20 cellular contexts compared by ENCODE assay signal in genomic region chr19:42343344-42344110, GRCh38. TPM values are rescaled to one million over a fixed set of nuclear protein-coding genes. Genes with fewer than 3 reads are reported as not detected.
DNase-seq lines count a peak whose midpoint lies in the region; ATAC-seq and TF ChIP-seq lines count a peak whose summit lies in the region.
"Had no signal": no experiment of that assay in that cellular context is flagged by ENCODE, and none has a peak within 500 bp of the region (broad histone marks: within the 10 kb centered on the region; RNA-seq: fewer than 3 reads in every experiment).

No MANE protein-coding gene starts in this region.

- DNase-seq in Caco-2: no peak
- DNase-seq in chondrocyte (ENCODE audit: low spot score): no peak
- DNase-seq in nephron progenitor cell: peak; percentile 26
- no peak for DNase-seq in HEK293T (ENCODE audit: extremely low spot score)
- DNase-seq in DMS79 (lab: John Stamatoyannopoulos, UW): no peak
- DNase-seq: activated CD8-positive, alpha-beta memory T cell treated with anti-CD3 and anti-CD28 coated beads for 24 hours; activated gamma-delta T cell treated with Interleukin-2 at 50 U/mL for 16 hours; head of caudate nucleus; left colon; NCI-H1417; retina; RPMI8226; stimulated activated CD4-positive, alpha-beta T cell treated with anti-CD3 and anti-CD28 coated beads, Interleukin-4, amount 100 ng/mL, for 1 hour; stimulated activated naive CD4-positive, alpha-beta T cell had no signal

- H3K36me3 ChIP-seq in Caco-2 (ENCODE audit: control insufficient read depth, insufficient read depth, low read length) (peaks cover 1% of the 10 kb centered on the region), HEK293 (ENCODE audit: control insufficient read depth in 2 of 2, insufficient read depth in 1 of 2, low read length in 2 of 2) (peaks cover 54 to 81% of the 10 kb centered on the region in 2 experiments)

- H3K4me1 Mint-ChIP-seq in Caco-2 (ENCODE audit: low read depth, unreplicated experiment): no peaks in the 10 kb centered on the region
- peaks cover 6% of the 10 kb centered on the region for H3K4me1 Mint-ChIP-seq in chondrocyte (ENCODE audit: low read depth)
- no peaks in the 10 kb centered on the region for H3K4me1 Mint-ChIP-seq in nephron progenitor cell
- H3K4me1 Mint-ChIP-seq: brain had no signal

- intact Hi-C loops in Caco-2 (cut with micrococcal nuclease; ENCODE audit: unreplicated experiment): no loop called here

- H3K27me3 ChIP-seq in Caco-2 (replicated peaks; ENCODE audit: control insufficient read depth, insufficient read depth, low read length): no peaks in the 10 kb centered on the region
- H3K27me3 ChIP-seq: BLaER1 treated with 17β-estradiol and CSF1 and Interleukin-3, amounts not matched to agents 10 nM and 100 nM had no signal

- TF ChIP-seq CTCF in Caco-2 (IDR thresholded peaks at IDR 0.05; ENCODE audit: insufficient read depth in 1 of 2, low read depth in 1 of 2, low read length in 1 of 2, severe bottlenecking in 1 of 2, unreplicated experiment in 1 of 2) (peak; percentile 20 to 25), HEK293 (tag by site-specific recombination; IDR thresholded peaks at IDR 0.05) (peak; percentile 80), chondrocyte (IDR thresholded peaks at IDR 0.05) (peak; percentile 48), nephron progenitor cell (IDR thresholded peaks at IDR 0.05) (no peak)

- no peaks in the 10 kb centered on the region for H3K9me3 Mint-ChIP-seq in Caco-2 (ENCODE audit: unreplicated experiment)
- no peaks in the 10 kb centered on the region for H3K9me3 Mint-ChIP-seq in chondrocyte (ENCODE audit: low read depth)
- no peaks in the 10 kb centered on the region for H3K9me3 Mint-ChIP-seq in nephron progenitor cell
- H3K9me3 Mint-ChIP-seq: brain had no signal

- H3K27ac Mint-ChIP-seq in Caco-2 (ENCODE audit: unreplicated experiment) (no peak overlapping the region), chondrocyte (ENCODE audit: unreplicated experiment) (no peak overlapping the region), nephron progenitor cell (peak overlapping the region; percentile 58)

- CTCF ChIA-PET in Caco-2 (lab: Charles Lee) (no interaction called here), HEK293 (lab: Yijun Ruan, JAX) (interaction anchor here (0.5 to 2.9 kb wide), 12 partner anchors 10 to 479 kb away, joined by 3 to 12 read pairs (median 4); partner anchors contain the start of gene GSK3A), HEK293T (lab: Yijun Ruan, JAX) (interaction anchor here (0.6 kb wide), 2 partner anchors 128 to 230 kb away, joined by 3 read pairs; no protein-coding TSS in a partner anchor)

- H3K4me1 ChIP-seq in Caco-2: no peaks in the 10 kb centered on the region
- no peaks in the 10 kb centered on the region for H3K4me1 ChIP-seq in HEK293 (ENCODE audit: control insufficient read depth, insufficient read depth, low read length)

- ATAC-seq in GM21367 (IDR thresholded peaks at IDR 0.05; ENCODE audit: unreplicated experiment) (no peak), GM21360 (IDR thresholded peaks at IDR 0.05; ENCODE audit: unreplicated experiment) (no peak)
- ATAC-seq: left colon had no signal

- POLR2A ChIA-PET in Caco-2 (lab: Charles Lee) (no interaction called here), HEK293 (lab: Yijun Ruan, JAX) (interaction anchor here (1.3 kb wide), 1 partner anchor 53 kb away, joined by 3 read pairs; no protein-coding TSS in a partner anchor), HEK293T (lab: Yijun Ruan, JAX) (interaction anchor here (1.5 kb wide), 1 partner anchor 53 kb away, joined by 5 read pairs; no protein-coding TSS in a partner anchor)

- H3K27ac ChIP-seq in HEK293 (ENCODE audit: extremely low read depth, low read depth, low read length): no peak overlapping the region
- H3K27ac ChIP-seq: BLaER1 treated with 17β-estradiol and CSF1 and Interleukin-3, amounts not matched to agents 10 nM and 100 nM had no signal

- no peak overlapping the region for H3K4me3 ChIP-seq in Caco-2 (ENCODE audit: low read depth, low read length)
- H3K4me3 ChIP-seq in HEK293 (ENCODE audit: low read depth, low read length): no peak overlapping the region
- H3K4me3 ChIP-seq: BLaER1 treated with 17β-estradiol and CSF1 and Interleukin-3, amounts not matched to agents 10 nM and 100 nM had no signal

- no peaks in the 10 kb centered on the region for H3K27me3 Mint-ChIP-seq in Caco-2 (ENCODE audit: insufficient read depth, unreplicated experiment)
- H3K27me3 Mint-ChIP-seq in chondrocyte (ENCODE audit: low read depth): no peaks in the 10 kb centered on the region
- H3K27me3 Mint-ChIP-seq in nephron progenitor cell (ENCODE audit: low read depth, poor library complexity): no peaks in the 10 kb centered on the region
- H3K27me3 Mint-ChIP-seq: brain had no signal

- no peaks in the 10 kb centered on the region for H3K9me3 ChIP-seq in Caco-2
- no peaks in the 10 kb centered on the region for H3K9me3 ChIP-seq in HEK293 (ENCODE audit: control insufficient read depth, insufficient read depth, low read depth, low read length)
- H3K9me3 ChIP-seq: BLaER1 treated with 17β-estradiol and CSF1 and Interleukin-3, amounts not matched to agents 10 nM and 100 nM had no signal

- H3K36me3 Mint-ChIP-seq in Caco-2 (ENCODE audit: insufficient read depth, unreplicated experiment) (peaks cover 9% of the 10 kb centered on the region), chondrocyte (ENCODE audit: low read depth) (peaks cover 15% of the 10 kb centered on the region), nephron progenitor cell (ENCODE audit: low read depth) (peaks cover 46% of the 10 kb centered on the region)

- no TSS peak for BruUV-seq in Caco-2 (replicated peaks; lab: Mats Ljungman, UMichigan)

- H3K4me3 Mint-ChIP-seq in Caco-2 (ENCODE audit: unreplicated experiment): no peak overlapping the region
- H3K4me3 Mint-ChIP-seq in chondrocyte (ENCODE audit: unreplicated experiment): no peak overlapping the region
- H3K4me3 Mint-ChIP-seq in nephron progenitor cell: no peak overlapping the region
- H3K4me3 Mint-ChIP-seq: brain had no signal

TF ChIP-seq in HEK293, 187 proteins besides CTCF, POLR2A, EP300 and RAD21:
- TF ChIP-seq ZBTB48 (tag by site-specific recombination; IDR thresholded peaks at IDR 0.05): peak; percentile 56; the same call in 1 of the 2 replicates
- TF ChIP-seq, protein P1, sequence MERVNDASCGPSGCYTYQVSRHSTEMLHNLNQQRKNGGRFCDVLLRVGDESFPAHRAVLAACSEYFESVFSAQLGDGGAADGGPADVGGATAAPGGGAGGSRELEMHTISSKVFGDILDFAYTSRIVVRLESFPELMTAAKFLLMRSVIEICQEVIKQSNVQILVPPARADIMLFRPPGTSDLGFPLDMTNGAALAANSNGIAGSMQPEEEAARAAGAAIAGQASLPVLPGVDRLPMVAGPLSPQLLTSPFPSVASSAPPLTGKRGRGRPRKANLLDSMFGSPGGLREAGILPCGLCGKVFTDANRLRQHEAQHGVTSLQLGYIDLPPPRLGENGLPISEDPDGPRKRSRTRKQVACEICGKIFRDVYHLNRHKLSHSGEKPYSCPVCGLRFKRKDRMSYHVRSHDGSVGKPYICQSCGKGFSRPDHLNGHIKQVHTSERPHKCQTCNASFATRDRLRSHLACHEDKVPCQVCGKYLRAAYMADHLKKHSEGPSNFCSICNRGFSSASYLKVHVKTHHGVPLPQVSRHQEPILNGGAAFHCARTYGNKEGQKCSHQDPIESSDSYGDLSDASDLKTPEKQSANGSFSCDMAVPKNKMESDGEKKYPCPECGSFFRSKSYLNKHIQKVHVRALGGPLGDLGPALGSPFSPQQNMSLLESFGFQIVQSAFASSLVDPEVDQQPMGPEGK (tag by site-specific recombination; IDR thresholded peaks at IDR 0.05): 0 out of 2 replicates have a peak, but pooled peaks have one; percentile 14
- TF ChIP-seq MYNN (tag by site-specific recombination; IDR thresholded peaks at IDR 0.05; ENCODE audit: borderline replicate concordance): no peak

TF ChIP-seq in HEK293T, 16 proteins besides CTCF, POLR2A, EP300 and RAD21:
- TF ChIP-seq ARNT (IDR thresholded peaks at IDR 0.05) (no peak), CTBP1 (IDR thresholded peaks at IDR 0.05; ENCODE audit: borderline replicate concordance) (no peak), L3MBTL2 (conservative IDR thresholded peaks at IDR 0.05) (no peak), NFRKB (IDR thresholded peaks at IDR 0.05) (no peak), BHLHE40 (IDR thresholded peaks at IDR 0.05; ENCODE audit: borderline replicate concordance) (no peak), PKNOX1 (IDR thresholded peaks at IDR 0.05) (no peak), ZNF384 (IDR thresholded peaks at IDR 0.05) (no peak), HDGF (IDR thresholded peaks at IDR 0.05; ENCODE audit: borderline replicate concordance) (no peak), SP1 (IDR thresholded peaks at IDR 0.05) (no peak), FOXA1 (IDR thresholded peaks at IDR 0.05) (no peak), FOXM1 (IDR thresholded peaks at IDR 0.05; ENCODE audit: borderline replicate concordance) (no peak), LEF1 (IDR thresholded peaks at IDR 0.05; ENCODE audit: borderline replicate concordance) (no peak), ELF4 (IDR thresholded peaks at IDR 0.05) (no peak)

RNA-seq across cellular contexts. Expression of gene MEGF8, which starts 18.1 kb away (rescaled TPM):
- total RNA-seq in Caco-2 (2022) (17.9 and 19.3 TPM in 2 replicates), chondrocyte (48.1 to 54.4 TPM (median 49.5 TPM) in 3 replicates)

RNA-seq across cellular contexts. Expression of gene TMEM145, which starts 30.4 kb away (rescaled TPM):
- 2.2 and 2.5 TPM in 2 replicates for total RNA-seq in Caco-2 (2022)
- 0.32 to 0.36 TPM in 2 of 3 replicates, not detected in the other for total RNA-seq in chondrocyte

RNA-seq across cellular contexts. Expression of gene PAFAH1B3, which starts 41.1 kb away (rescaled TPM):
- total RNA-seq in Caco-2 (2022) (94.0 and 103 TPM in 2 replicates), chondrocyte (15.2 to 32.9 TPM (median 31.1 TPM) in 3 replicates)

RNA-seq across cellular contexts. Expression of gene PRR19, which starts 41.6 kb away (rescaled TPM):
- total RNA-seq in Caco-2 (2022) (2.8 and 2.9 TPM in 2 replicates), chondrocyte (0.24 to 1.7 TPM (median 0.82 TPM) in 3 replicates)

RNA-seq across cellular contexts. Expression of gene CNFN, which starts 46.6 kb away (rescaled TPM):
- total RNA-seq in Caco-2 (2022): 4.1 and 5.3 TPM in 2 replicates
- total RNA-seq in chondrocyte: 0.89 TPM in 1 of 3 replicates, not detected in the others
- total RNA-seq: myocyte had no signal
